ENCODE assay signal across 14 cellular contexts in genomic region chr14:53041067-53041466, GRCh38.
DNase-seq lines count a peak whose midpoint lies in the region; ATAC-seq, FAIRE-seq and TF ChIP-seq lines count a peak whose summit lies in the region.
"Had no signal": no experiment of that assay in that cellular context is flagged by ENCODE, and none has a peak within 500 bp of the region (broad histone marks: within the 10 kb centered on the region; RNA-seq: fewer than 3 reads in every experiment).

No MANE protein-coding gene starts in this region.

- H3K4me2 ChIP-seq in endothelial cell of umbilical vein (ENCODE audit: insufficient read depth, low read length) = no peak overlapping the region

- peak; percentile 21 to 75 (median 50) for ATAC-seq in heart right ventricle

- no peaks in the 10 kb centered on the region for H3K79me2 ChIP-seq in endothelial cell of umbilical vein (ENCODE audit: control insufficient read depth, insufficient read depth, low read length)

- dilution Hi-C loops in endothelial cell of umbilical vein (cut with MboI; ENCODE audit: extremely low pct_ligation_motif_present, low sequenced_read_pairs) = no loop called here

- TF ChIP-seq CTCF in heart right ventricle (IDR thresholded peaks at IDR 0.05) = no peak
- TF ChIP-seq CTCF in right atrium auricular region (IDR thresholded peaks at IDR 0.05) = no peak
- no peak for TF ChIP-seq CTCF in endothelial cell of umbilical vein (IDR thresholded peaks at IDR 0.05; ENCODE audit: extremely low read depth in 1 of 2, insufficient read depth in 1 of 2, low read depth in 1 of 2, low read length in 2 of 2)

- H4K20me1 ChIP-seq in endothelial cell of umbilical vein (replicated peaks; ENCODE audit: control insufficient read depth, extremely low read depth, insufficient read depth, low read length) = no peaks in the 10 kb centered on the region

- BruUV-seq in endothelial cell of umbilical vein (replicated peaks; lab: Mats Ljungman, UMichigan) = no TSS peak

- H3K9me1 ChIP-seq in endothelial cell of umbilical vein (replicated peaks; ENCODE audit: control insufficient read depth, extremely low read depth, insufficient read depth, low read length) = no peaks in the 10 kb centered on the region

- peaks cover 0 to 51% (median 35%) of the 10 kb centered on the region in 9 donors for H3K4me1 ChIP-seq in heart right ventricle
- peaks cover 0 to 39% of the 10 kb centered on the region in 2 donors for H3K4me1 ChIP-seq in right atrium auricular region
- no peaks in the 10 kb centered on the region for H3K4me1 ChIP-seq in endothelial cell of umbilical vein (ENCODE audit: control insufficient read depth, extremely low read depth, insufficient read depth, low read length)
- H3K4me1 ChIP-seq: HAP-1 had no signal

- no peak for TF ChIP-seq POLR2A in endothelial cell of umbilical vein (IDR thresholded peaks at IDR 0.05; ENCODE audit: low read depth, low read length)

- no peaks in the 10 kb centered on the region for H3K27me3 ChIP-seq in heart right ventricle
- no peaks in the 10 kb centered on the region for H3K27me3 ChIP-seq in right atrium auricular region
- H3K27me3 ChIP-seq in endothelial cell of umbilical vein (ENCODE audit: control insufficient read depth in 2 of 2, insufficient read depth in 2 of 2, low read length in 2 of 2) = no peaks in the 10 kb centered on the region

- peaks cover 0 to 44% (median 0%) of the 10 kb centered on the region in 9 donors for H3K36me3 ChIP-seq in heart right ventricle
- no peaks in the 10 kb centered on the region for H3K36me3 ChIP-seq in right atrium auricular region
- no peaks in the 10 kb centered on the region for H3K36me3 ChIP-seq in endothelial cell of umbilical vein (ENCODE audit: control insufficient read depth in 2 of 2, extremely low read depth in 1 of 2, insufficient read depth in 2 of 2, low read length in 2 of 2)

- POLR2A ChIA-PET in endothelial cell of umbilical vein (lab: Charles Lee) = no interaction called here

- H3K27ac ChIP-seq in heart right ventricle (peak overlapping the region in 9 of 10 donors; percentile 12 to 82 (median 69)), right atrium auricular region (peak overlapping the region in 1 of 2 donors; percentile 81), endothelial cell of umbilical vein (ENCODE audit: insufficient read depth, low read depth, low read length) (no peak overlapping the region), substantia nigra (ENCODE audit: low read depth, low read length, poor library complexity, severe bottlenecking) (no peak overlapping the region)
- H3K27ac ChIP-seq: GM23248 had no signal

- no peak overlapping the region for H3K9ac ChIP-seq in endothelial cell of umbilical vein (replicated peaks; ENCODE audit: extremely low read depth, insufficient read depth, low read length)
- H3K9ac ChIP-seq: GM23248 had no signal

- H3K4me3 ChIP-seq in heart right ventricle = no peak overlapping the region
- no peak overlapping the region for H3K4me3 ChIP-seq in right atrium auricular region
- H3K4me3 ChIP-seq in endothelial cell of umbilical vein (replicated peaks in 1 of 3; ENCODE audit: insufficient read depth in 1 of 3, low read depth in 1 of 3, low read length in 3 of 3) = no peak overlapping the region
- H3K4me3 ChIP-seq: GM23248, HAP-1 had no signal

- H2AFZ ChIP-seq in endothelial cell of umbilical vein (ENCODE audit: low read depth, low read length) = no peak overlapping the region
- H2AFZ ChIP-seq: GM23248 had no signal

- H3K9me3 ChIP-seq in heart right ventricle (no peaks in the 10 kb centered on the region), right atrium auricular region (no peaks in the 10 kb centered on the region), endothelial cell of umbilical vein (replicated peaks; ENCODE audit: control insufficient read depth, insufficient read depth, low read length) (no peaks in the 10 kb centered on the region)
- H3K9me3 ChIP-seq: HAP-1 had no signal

- CTCF ChIA-PET in endothelial cell of umbilical vein (lab: Charles Lee) = interaction anchor here (2.1 kb wide), 1 partner anchor 10 kb away, joined by 6 read pairs; no protein-coding TSS in a partner anchor

- DNase-seq in heart right ventricle (no peak), right atrium auricular region (ENCODE audit: low spot score) (no peak), HTR-8/SVneo (ENCODE audit: insufficient read length, low spot score) (no peak), endothelial cell of umbilical vein (ENCODE audit: low read depth, low spot score) (peak; percentile 9), substantia nigra (lab: John Stamatoyannopoulos, UW) (no peak), HuH-7.5 (ENCODE audit: low spot score) (no peak)
- DNase-seq: C1 segment of cervical spinal cord; CD4-positive, CD25-positive, alpha-beta regulatory T cell; CD8-positive, alpha-beta memory T cell; COR-L47; GM23248 had no signal

- 69 to 73% methylated on average over 2 of the region's 2 CpGs for WGBS in heart right ventricle, 2 donors

- FAIRE-seq in HTR-8/SVneo (lab: Jason Lieb, UNC) (peak; percentile 82), endothelial cell of umbilical vein (lab: Jason Lieb, UNC) (no peak)
- FAIRE-seq: G401.6, GM12891 had no signal

- intact Hi-C loops in heart right ventricle (cut with DNase I) = loop anchor here in 4 of 10 donors (5.0 to 10.0 kb wide), 3 partner anchors 76 to 89 kb away; partner anchors contain the start of gene FERMT2 (in 3 of the 4)
- intact Hi-C loops in endothelial cell of umbilical vein (cut with micrococcal nuclease) = no loop called here

TF ChIP-seq in endothelial cell of umbilical vein, 7 proteins besides CTCF, POLR2A, EP300 and RAD21:
- no peak for TF ChIP-seq EZH2 (IDR thresholded peaks at IDR 0.05; ENCODE audit: borderline replicate concordance, low read depth, low read length, severe bottlenecking)
- TF ChIP-seq GATA2 (IDR thresholded peaks at IDR 0.05; ENCODE audit: insufficient read depth, insufficient read length, low read depth, low read length) = no peak
- TF ChIP-seq FOS (IDR thresholded peaks at IDR 0.05; ENCODE audit: borderline replicate concordance, insufficient read depth, low read length) = no peak
- no peak for TF ChIP-seq MYC (IDR thresholded peaks at IDR 0.05; ENCODE audit: low read depth, low read length)

Comparison
In these comparisons a context has a peak if more than half of its experiments do, and no peak if none do; other contexts are left out.
1. H3K27ac ChIP-seq: peak in heart right ventricle (9 of 10); none in endothelial cell of umbilical vein (single experiment) and substantia nigra (single experiment).